Comparison of ENCODE assay signal across 25 cellular contexts in genomic region chr4:70830054-70830453, GRCh38.
"Had no signal": no experiment of that assay in that cellular context is flagged by ENCODE, and none has a peak within 500 bp of the region (broad histone marks: within the 10 kb centered on the region; RNA-seq: fewer than 3 reads in every experiment).

No MANE protein-coding gene starts in this region.

- H3K27ac Mint-ChIP-seq: activated CD4-positive, alpha-beta memory T cell treated with anti-CD3 and anti-CD28 coated beads, Interleukin-2, amount 10 ng/mL, durations not matched to agents 7 days and 5 days; activated naive CD4-positive, alpha-beta T cell treated with anti-CD3 and anti-CD28 coated beads, Interleukin-2, amount 10 ng/mL, durations not matched to agents 7 days and 5 days; activated naive CD8-positive, alpha-beta T cell; activated naive CD8-positive, alpha-beta T cell treated with anti-CD3 and anti-CD28 coated beads, Interleukin-2, amount 50 U/mL, for 24 hours; T-helper 2 cell treated with Interferon-gamma antibody and Interleukin-4, amounts not matched to agents 5 μg/mL and 100 μg/mL, for 36 hours had no signal

- H3K9me3 Mint-ChIP-seq: activated CD4-positive, alpha-beta memory T cell treated with anti-CD3 and anti-CD28 coated beads, Interleukin-2, amount 10 ng/mL, durations not matched to agents 7 days and 5 days; activated naive CD4-positive, alpha-beta T cell treated with anti-CD3 and anti-CD28 coated beads, Interleukin-2, amount 10 ng/mL, durations not matched to agents 7 days and 5 days; activated naive CD8-positive, alpha-beta T cell treated with anti-CD3 and anti-CD28 coated beads, Interleukin-2, amount 50 U/mL, for 24 hours; activated T-cell treated with anti-CD3 and anti-CD28 coated beads, Interleukin-2, amount 50 U/mL, for 4 hours; T-helper 2 cell treated with Interferon-gamma antibody and Interleukin-4, amounts not matched to agents 5 μg/mL and 100 μg/mL, for 36 hours had no signal

- H3K27ac ChIP-seq: cardiac muscle cell, KMS-11, SJCRH30, SK-N-MC had no signal

- H3K4me3 Mint-ChIP-seq: activated CD4-positive, alpha-beta memory T cell treated with anti-CD3 and anti-CD28 coated beads, Interleukin-2, amount 10 ng/mL, durations not matched to agents 7 days and 5 days; activated naive CD4-positive, alpha-beta T cell treated with anti-CD3 and anti-CD28 coated beads, Interleukin-2, amount 10 ng/mL, durations not matched to agents 7 days and 5 days; activated naive CD8-positive, alpha-beta T cell; activated naive CD8-positive, alpha-beta T cell treated with anti-CD3 and anti-CD28 coated beads, Interleukin-2, amount 50 U/mL, for 24 hours; activated T-cell treated with anti-CD3 and anti-CD28 coated beads, Interleukin-2, amount 50 U/mL, for 4 hours; T-helper 2 cell treated with Interferon-gamma antibody and Interleukin-4, amounts not matched to agents 5 μg/mL and 100 μg/mL, for 36 hours had no signal

- H3K9me3 ChIP-seq: SJCRH30 had no signal

- H3K27me3 Mint-ChIP-seq: activated CD4-positive, alpha-beta memory T cell treated with anti-CD3 and anti-CD28 coated beads, Interleukin-2, amount 10 ng/mL, durations not matched to agents 7 days and 5 days; activated naive CD4-positive, alpha-beta T cell treated with anti-CD3 and anti-CD28 coated beads, Interleukin-2, amount 10 ng/mL, durations not matched to agents 7 days and 5 days; activated naive CD8-positive, alpha-beta T cell; activated naive CD8-positive, alpha-beta T cell treated with anti-CD3 and anti-CD28 coated beads, Interleukin-2, amount 50 U/mL, for 24 hours had no signal

- H3K4me1 ChIP-seq: SJCRH30 had no signal

- DNase-seq: activated CD4-positive, alpha-beta memory T cell treated with anti-CD3 and anti-CD28 coated beads, Interleukin-2, amount 10 ng/mL, durations not matched to agents 7 days and 5 days; activated CD4-positive, alpha-beta T cell treated with anti-CD3 and anti-CD28 coated beads for 4 hours; activated CD8-positive, alpha-beta memory T cell treated with anti-CD3 and anti-CD28 coated beads for 24 hours; activated effector memory CD4-positive, alpha-beta T cell treated with Interleukin-2 at 50 U/mL for 16 hours; activated naive CD4-positive, alpha-beta T cell treated with anti-CD3 and anti-CD28 coated beads, Interleukin-2, amount 10 ng/mL, durations not matched to agents 7 days and 5 days; activated naive CD8-positive, alpha-beta T cell treated with anti-CD3 and anti-CD28 coated beads, Interleukin-2, amount 50 U/mL, for 24 hours; activated T-cell treated with anti-CD3 and anti-CD28 coated beads, Interleukin-2, amount 50 U/mL, for 4 hours; aorta; MM.1S; MV-4-11; NCI-H1092; NCI-H1436 treated with DMSO at 0.1 percent for 48 hours; NCI-H1694 treated with DMSO at 0.1 percent for 48 hours; NCI-H2029; NCI-H345; NCI-H524 treated with DMSO at 0.1 percent for 48 hours; SHP77; SJCRH30 had no signal

- ATAC-seq: activated CD4-positive, CD25-positive, alpha-beta regulatory T cell treated with anti-CD3 and anti-CD28 coated beads, Interleukin-2, amount 50 U/mL, for 24 hours; activated naive CD8-positive, alpha-beta T cell treated with anti-CD3 and anti-CD28 coated beads, Interleukin-2, amount 50 U/mL, for 24 hours; activated T-cell treated with anti-CD3 and anti-CD28 coated beads, Interleukin-2, amount 50 U/mL, for 4 hours; Panc1 had no signal

- H3K27me3 ChIP-seq: cardiac muscle cell, SJCRH30 had no signal

- H3K4me3 ChIP-seq: cardiac muscle cell, SJCRH30, SK-N-MC had no signal
